ENCODE assay signal across 30 cellular contexts in genomic region chr22:49429066-49429465, GRCh38.
A peak's percentile ranks its signal among the peaks of the same experiment; 100 is the strongest.
DNase-seq lines count a peak whose midpoint lies in the region; ATAC-seq, FAIRE-seq and TF ChIP-seq lines count a peak whose summit lies in the region.
"Had no signal": no experiment of that assay in that cellular context is flagged by ENCODE, and none has a peak within 500 bp of the region (broad histone marks: within the 10 kb centered on the region; RNA-seq: fewer than 3 reads in every experiment).

No MANE protein-coding gene starts in this region.

- TF ChIP-seq CTCF in DND-41 (IDR thresholded peaks at IDR 0.05; ENCODE audit: borderline replicate concordance, extremely low read depth, low read length, poor library complexity, severe bottlenecking) (peak; percentile 28), Loucy (conservative IDR thresholded peaks at IDR 0.05; ENCODE audit: low read length) (peak; percentile 39), H1 (IDR thresholded peaks at IDR 0.05; ENCODE audit: control extremely low read depth in 1 of 3, insufficient read depth in 1 of 3, low read depth in 1 of 3, low read length in 3 of 3) (peak in 1 of 3 experiments; percentile 32; a peak in 1 of 4 replicates)

- H2BK15ac ChIP-seq in H1 (ENCODE audit: low read length) = no peak overlapping the region

- H3K9ac ChIP-seq in DND-41 (ENCODE audit: low read depth, low read length) = no peak overlapping the region
- H3K9ac ChIP-seq in Loucy (ENCODE audit: low read depth, low read length, poor library complexity, severe bottlenecking) = no peak overlapping the region
- H3K9ac ChIP-seq in H1 (replicated peaks in 1 of 4; ENCODE audit: extremely low read depth in 1 of 4, low read depth in 3 of 4, low read length in 3 of 4) = no peak overlapping the region
- H3K9ac ChIP-seq: BLaER1 treated with 17β-estradiol and CSF1 and Interleukin-3, amounts not matched to agents 10 nM and 100 nM had no signal

- H4K8ac ChIP-seq in H1 (ENCODE audit: extremely low read depth, insufficient read depth, low read length) = 0 out of 2 replicates have a peak overlapping the region, but pooled peaks have one; percentile 57

- no peak overlapping the region for H2BK120ac ChIP-seq in H1 (replicated peaks; ENCODE audit: low read depth, low read length)

- H3K4me1 ChIP-seq in DND-41 (ENCODE audit: insufficient read depth, low read length) = no peaks in the 10 kb centered on the region
- peaks cover 6% of the 10 kb centered on the region for H3K4me1 ChIP-seq in Loucy (ENCODE audit: insufficient read depth, low read length, poor library complexity, severe bottlenecking)
- peaks cover 0 to 3% (median 1%) of the 10 kb centered on the region in 4 experiments; a peak in 2 of 7 replicates for H3K4me1 ChIP-seq in H1 (replicated peaks in 1 of 4; ENCODE audit: control insufficient read depth in 3 of 4, insufficient read depth in 4 of 4, low read length in 3 of 4)
- H3K4me1 ChIP-seq: left ventricle myocardium inferior, Peyer's patch, psoas muscle, sigmoid colon, vagina had no signal

- H2AFZ ChIP-seq in DND-41 (ENCODE audit: low read depth, low read length) (no peak overlapping the region), Loucy (ENCODE audit: low read length) (no peak overlapping the region), H1 (ENCODE audit: low read length) (peak overlapping the region; percentile 72; the same call in 1 of the 2 replicates)

- no peak overlapping the region for H3K56ac ChIP-seq in H1 (replicated peaks; ENCODE audit: insufficient read length, low read depth, low read length)

- H3K27ac ChIP-seq in DND-41 (ENCODE audit: low read length) (no peak overlapping the region), H1 (ENCODE audit: low read depth, low read length) (no peak overlapping the region)
- H3K27ac ChIP-seq: BLaER1 treated with 17β-estradiol and CSF1 and Interleukin-3, amounts not matched to agents 10 nM and 100 nM; left ventricle myocardium inferior; Peyer's patch; psoas muscle; sigmoid colon; thoracic aorta; vagina had no signal

- H3K23ac ChIP-seq in H1 (ENCODE audit: insufficient read length) = no peak overlapping the region

- no peaks in the 10 kb centered on the region for H4K20me1 ChIP-seq in DND-41 (ENCODE audit: insufficient read depth, low read length)
- H4K20me1 ChIP-seq in Loucy (ENCODE audit: insufficient read depth, low read length, poor library complexity, severe bottlenecking) = no peaks in the 10 kb centered on the region
- H4K20me1 ChIP-seq in H1 (replicated peaks in 1 of 2; ENCODE audit: control insufficient read depth in 1 of 2, insufficient read depth in 2 of 2, low read length in 2 of 2) = peaks cover 0 to 2% of the 10 kb centered on the region in 2 experiments
- H4K20me1 ChIP-seq: BLaER1 treated with 17β-estradiol and CSF1 and Interleukin-3, amounts not matched to agents 10 nM and 100 nM had no signal

- H4K91ac ChIP-seq in H1 (replicated peaks; ENCODE audit: insufficient read length, low read length) = no peak overlapping the region

- no peaks in the 10 kb centered on the region for H3F3A ChIP-seq in Loucy (ENCODE audit: low read depth)

- H2BK12ac ChIP-seq in H1 (ENCODE audit: low read depth, low read length) = no peak overlapping the region

- H3K36me3 ChIP-seq in DND-41 (ENCODE audit: insufficient read depth, low read length) = no peaks in the 10 kb centered on the region
- no peaks in the 10 kb centered on the region for H3K36me3 ChIP-seq in Loucy (ENCODE audit: insufficient read depth, low read length)
- H3K36me3 ChIP-seq in H1 (ENCODE audit: control insufficient read depth in 2 of 4, insufficient read depth in 4 of 4, low read length in 3 of 4) = no peaks in the 10 kb centered on the region
- H3K36me3 ChIP-seq: BLaER1 treated with 17β-estradiol and CSF1 and Interleukin-3, amounts not matched to agents 10 nM and 100 nM; left ventricle myocardium inferior; Peyer's patch; sigmoid colon; thoracic aorta; vagina had no signal

- no peaks in the 10 kb centered on the region for H3K79me2 ChIP-seq in DND-41 (ENCODE audit: insufficient read depth, low read length)
- no peaks in the 10 kb centered on the region for H3K79me2 ChIP-seq in Loucy (ENCODE audit: insufficient read depth, low read length)
- no peaks in the 10 kb centered on the region for H3K79me2 ChIP-seq in H1 (ENCODE audit: control insufficient read depth in 1 of 2, insufficient read depth in 2 of 2, low read length in 2 of 2)

- 81% methylated on average over 7 of the region's 7 CpGs; no CpG with 5 or more reads in 1 of the 2 experiments for WGBS in H1 (ENCODE audit: extremely low coverage in 1 of 2, insufficient coverage in 1 of 2, insufficient read length in 1 of 2, insufficient replicate concordance in 2 of 2, low coverage in 1 of 2, low lambda C conversion rate in 2 of 2, missing lambda C conversion rate in 1 of 2), 2 experiments

- CTCF ChIA-PET in H1 (lab: Charles Lee; ENCODE audit: partially characterized antibody) = no interaction called here

- TF ChIP-seq RAD21 in H1 (IDR thresholded peaks at IDR 0.05 in 1 of 2, conservative IDR thresholded peaks at IDR 0.05 in 1 of 2; ENCODE audit: low read depth in 2 of 2, low read length in 2 of 2) = no peak; a peak in 1 of 4 replicates

- H2BK20ac ChIP-seq in H1 (ENCODE audit: low read length) = no peak overlapping the region

- H3K4ac ChIP-seq in H1 (replicated peaks; ENCODE audit: insufficient read length, low read depth, low read length) = peak overlapping the region; percentile 13

- ATAC-seq in DND-41 (ENCODE audit: insufficient read depth, low read depth) (no peak), GM21515 (IDR thresholded peaks at IDR 0.05; ENCODE audit: unreplicated experiment) (no peak), HG02623 (IDR thresholded peaks at IDR 0.05; ENCODE audit: unreplicated experiment) (no peak)
- ATAC-seq: activated naive CD8-positive, alpha-beta T cell treated with anti-CD3 and anti-CD28 coated beads, Interleukin-2, amount 50 U/mL, for 24 hours; activated T-cell treated with anti-CD3 and anti-CD28 coated beads, Interleukin-2, amount 50 U/mL, for 4 hours; esophagus mucosa; psoas muscle; stimulated activated naive CD8-positive, alpha-beta T cell treated with anti-CD3 and anti-CD28 coated beads, Interleukin-15, amount 100 ng/mL, for 72 hours had no signal

- H3K79me1 ChIP-seq in H1 (ENCODE audit: low read depth, low read length) = no peaks in the 10 kb centered on the region; the same call in 1 of the 2 replicates

- no peak for TF ChIP-seq POLR2A in H1 (IDR thresholded peaks at IDR 0.05; ENCODE audit: control extremely low read depth in 1 of 2, low read depth in 2 of 2, low read length in 2 of 2)

- no peak for FAIRE-seq in H1 (lab: Jason Lieb, UNC)
- FAIRE-seq: G401.6 had no signal

- H3K27me3 ChIP-seq in DND-41 (ENCODE audit: insufficient read depth, low read length, poor library complexity) = no peaks in the 10 kb centered on the region
- H3K27me3 ChIP-seq in Loucy (ENCODE audit: insufficient read depth, low read length, poor library complexity, severe bottlenecking) = no peaks in the 10 kb centered on the region
- H3K27me3 ChIP-seq in H1 (replicated peaks in 1 of 4; ENCODE audit: control insufficient read depth in 3 of 4, extremely low read depth in 1 of 4, insufficient read depth in 3 of 4, low read length in 3 of 4) = no peaks in the 10 kb centered on the region
- H3K27me3 ChIP-seq: BLaER1 treated with 17β-estradiol and CSF1 and Interleukin-3, amounts not matched to agents 10 nM and 100 nM; Peyer's patch; vagina had no signal

- no peak overlapping the region for H4K5ac ChIP-seq in H1 (ENCODE audit: insufficient read length, low read depth, low read length)

- H3K14ac ChIP-seq in H1 (ENCODE audit: insufficient read length) = no peak overlapping the region

- POLR2A ChIA-PET in H1 (lab: Charles Lee; ENCODE audit: partially characterized antibody) = interaction anchor here (0.7 kb wide), 1 partner anchor 119 kb away, joined by 4 read pairs; no protein-coding TSS in a partner anchor

- no peak for TF ChIP-seq EP300 in H1 (IDR thresholded peaks at IDR 0.05; ENCODE audit: borderline replicate concordance in 1 of 2, low read depth in 2 of 2, low read length in 2 of 2)

- no peaks in the 10 kb centered on the region for H3K9me2 ChIP-seq in Loucy (replicated peaks; ENCODE audit: low read depth, low read length)

- H3K18ac ChIP-seq in H1 (ENCODE audit: extremely low read depth, low read length) = no peak overlapping the region

- no peak overlapping the region for H2AK5ac ChIP-seq in H1 (ENCODE audit: low read depth, low read length)

- no peak overlapping the region for H3K4me2 ChIP-seq in DND-41 (ENCODE audit: insufficient read depth, low read length)
- H3K4me2 ChIP-seq in Loucy (ENCODE audit: low read depth, low read length, poor library complexity, severe bottlenecking) = no peak overlapping the region
- no peak overlapping the region for H3K4me2 ChIP-seq in H1 (ENCODE audit: insufficient read depth in 1 of 2, low read depth in 2 of 2, low read length in 2 of 2)
- H3K4me2 ChIP-seq: BLaER1 treated with 17β-estradiol and CSF1 and Interleukin-3, amounts not matched to agents 10 nM and 100 nM had no signal

- H3K9me3 ChIP-seq in DND-41 (ENCODE audit: insufficient read depth, low read length, severe bottlenecking) = no peaks in the 10 kb centered on the region
- H3K9me3 ChIP-seq in Loucy (ENCODE audit: insufficient read depth, low read depth, low read length) = no peaks in the 10 kb centered on the region
- peaks cover 0 to under 1% of the 10 kb centered on the region in 2 experiments; a peak in 1 of 4 replicates for H3K9me3 ChIP-seq in H1 (ENCODE audit: insufficient read depth in 2 of 2, low read depth in 1 of 2, low read length in 1 of 2)
- H3K9me3 ChIP-seq: Peyer's patch, psoas muscle, sigmoid colon, thoracic aorta, vagina had no signal

- H3K4me3 ChIP-seq in DND-41 (ENCODE audit: low read depth in 1 of 2, low read length in 2 of 2) = no peak overlapping the region
- H3K4me3 ChIP-seq in Loucy (ENCODE audit: low read length, poor library complexity, severe bottlenecking) = no peak overlapping the region
- no peak overlapping the region for H3K4me3 ChIP-seq in H1 (ENCODE audit: extremely low read depth in 1 of 4, insufficient read depth in 2 of 4, low read depth in 3 of 4, low read length in 4 of 4)
- H3K4me3 ChIP-seq: BLaER1 treated with 17β-estradiol and CSF1 and Interleukin-3, amounts not matched to agents 10 nM and 100 nM; left ventricle myocardium inferior; Peyer's patch; psoas muscle; sigmoid colon; thoracic aorta; vagina had no signal

- H3K23me2 ChIP-seq in H1 (ENCODE audit: low read depth, low read length) = 0 out of 2 replicates have a peak, but pooled peaks cover 3% of the 10 kb centered on the region

- DNase-seq in DND-41 (no peak), H1 (ENCODE audit: low read depth in 1 of 2, low spot score in 2 of 2) (no peak), posterior vena cava (ENCODE audit: low spot score) (peak; percentile 44), amniotic stem cell (lab: John Stamatoyannopoulos, UW) (no peak)
- DNase-seq: activated CD4-positive, alpha-beta T cell treated with anti-CD3 and anti-CD28 coated beads, Interleukin-2, amount 10 ng/mL, durations not matched to agents 24 days and 14 days; activated naive CD8-positive, alpha-beta T cell treated with anti-CD3 and anti-CD28 coated beads, Interleukin-2, amount 50 U/mL, for 24 hours; activated T-cell treated with anti-CD3 and anti-CD28 coated beads, Interleukin-2, amount 50 U/mL, for 4 hours; glutamatergic neuron; IMR-90; left ventricle myocardium inferior; mesenchymal stem cell; NCI-H1048; NCI-H1694; NCI-H2171; NCI-H510A treated with DMSO at 0.1 percent for 48 hours; Peyer's patch; psoas muscle; SHP77 treated with DMSO at 0.1 percent for 48 hours; sigmoid colon; stimulated activated CD4-positive, alpha-beta T cell treated with anti-CD3 and anti-CD28 coated beads, Interleukin-12 subunit alpha, Interleukin-12 subunit beta, amount 100 ng/mL, for 4 hours; stimulated activated CD4-positive, alpha-beta T cell treated with anti-CD3 and anti-CD28 coated beads, Interleukin-2, amount 100 ng/mL, for 48 hours; stimulated activated naive CD8-positive, alpha-beta T cell treated with anti-CD3 and anti-CD28 coated beads, Interleukin-15, amount 100 ng/mL, for 72 hours had no signal

- H2BK5ac ChIP-seq in H1 (ENCODE audit: low read depth, low read length) = no peak overlapping the region

- intact Hi-C loops in posterior vena cava (cut with DNase I) = no loop called here
